9 cellular contexts compared by ENCODE assay signal in genomic region chr12:70241845-70242244, GRCh38. TPM values are rescaled to one million over a fixed set of nuclear protein-coding genes. Genes with fewer than 3 reads are reported as not detected.
DNase-seq lines count a peak whose midpoint lies in the region; ATAC-seq and TF ChIP-seq lines count a peak whose summit lies in the region.
"Had no signal": no experiment of that assay in that cellular context is flagged by ENCODE, and none has a peak within 500 bp of the region (broad histone marks: within the 10 kb centered on the region; RNA-seq: fewer than 3 reads in every experiment).

No MANE protein-coding gene starts in this region.

- no peaks in the 10 kb centered on the region for H3K9me3 Mint-ChIP-seq in endodermal cell

- peaks cover 50% of the 10 kb centered on the region for H3K79me2 ChIP-seq in PC-3 (ENCODE audit: low read length)
- peaks cover 53% of the 10 kb centered on the region for H3K79me2 ChIP-seq in osteoblast (ENCODE audit: insufficient read depth, low read length)

- CTCF ChIA-PET in PC-3 (lab: Charles Lee), result no interaction called here

- peaks cover 30% of the 10 kb centered on the region for H4K20me1 ChIP-seq in PC-3 (ENCODE audit: low read length)
- peaks cover 15% of the 10 kb centered on the region for H4K20me1 ChIP-seq in osteoblast (ENCODE audit: insufficient read depth, low read length)

- POLR2A ChIA-PET in PC-3 (lab: Charles Lee; ENCODE audit: unreplicated experiment), result no interaction called here

- H3K27ac Mint-ChIP-seq in endodermal cell, result peak overlapping the region; percentile 99

- peaks cover 5% of the 10 kb centered on the region; the same call in 1 of the 2 replicates for H3K36me3 ChIP-seq in PC-3 (ENCODE audit: low read depth, low read length)
- H3K36me3 ChIP-seq in endodermal cell (ENCODE audit: control insufficient read depth, insufficient read depth, low read length), result peaks cover 27% of the 10 kb centered on the region
- peaks cover 19% of the 10 kb centered on the region for H3K36me3 ChIP-seq in osteoblast (ENCODE audit: insufficient read depth, low read length)

- no peaks in the 10 kb centered on the region for H3F3A ChIP-seq in PC-3 (ENCODE audit: low read length, unreplicated experiment)

- H2AFZ ChIP-seq in PC-3 (ENCODE audit: low read length), result no peak overlapping the region
- no peak overlapping the region for H2AFZ ChIP-seq in osteoblast (ENCODE audit: low read length)

- H3K9ac ChIP-seq in PC-3 (ENCODE audit: low read length) (peak overlapping the region; percentile 86), endodermal cell (ENCODE audit: extremely low read depth, low read length, poor library complexity, severe bottlenecking) (peak overlapping the region; percentile 78)

- H3K4me3 ChIP-seq in GM08714 (ENCODE audit: low read length) (peak overlapping the region; percentile 84; the same call in 1 of the 2 replicates), PC-3 (ENCODE audit: low read length) (peak overlapping the region; percentile 82), endodermal cell (ENCODE audit: low read length) (peak overlapping the region; percentile 91), osteoblast (ENCODE audit: insufficient read depth, low read length) (peak overlapping the region; percentile 98)

- H3K9me3 ChIP-seq in PC-3 (ENCODE audit: low read length) (no peaks in the 10 kb centered on the region), endodermal cell (ENCODE audit: control insufficient read depth, low read length) (no peaks in the 10 kb centered on the region), osteoblast (ENCODE audit: low read depth, low read length) (no peaks in the 10 kb centered on the region)

- DNase-seq in PC-3 (no peak), endodermal cell (no peak), osteoblast (ENCODE audit: insufficient read length, low spot score, missing footprints) (no peak), NCI-H1105 treated with DMSO at 0.1 percent for 48 hours (lab: John Stamatoyannopoulos, UW) (no peak), SW480 (ENCODE audit: low spot score) (no peak), NCI-H1092 treated with DMSO at 0.1 percent for 48 hours (lab: John Stamatoyannopoulos, UW) (no peak)
- no peak for DNase-seq in activated CD4-positive, CD25-positive, alpha-beta regulatory T cell (lab: John Stamatoyannopoulos, UW)
- DNase-seq: stimulated activated CD4-positive, alpha-beta T cell treated with anti-CD3 and anti-CD28 coated beads, Interleukin-4, amount 100 ng/mL, for 24 hours had no signal

- peaks cover 33% of the 10 kb centered on the region for H3K4me1 Mint-ChIP-seq in endodermal cell

- H3K27me3 Mint-ChIP-seq in endodermal cell (ENCODE audit: insufficient read depth), result no peaks in the 10 kb centered on the region

- H3K27me3 ChIP-seq in PC-3 (ENCODE audit: low read length), result no peaks in the 10 kb centered on the region
- H3K27me3 ChIP-seq in endodermal cell (ENCODE audit: control insufficient read depth, insufficient read depth, low read length, poor library complexity, severe bottlenecking), result no peaks in the 10 kb centered on the region
- H3K27me3 ChIP-seq in osteoblast (ENCODE audit: insufficient read depth, low read length), result no peaks in the 10 kb centered on the region

- H3K9me2 ChIP-seq in PC-3 (replicated peaks; ENCODE audit: low read length), result no peaks in the 10 kb centered on the region

- peaks cover 35% of the 10 kb centered on the region for H3K36me3 Mint-ChIP-seq in endodermal cell (ENCODE audit: low read depth)

- H3K4me3 Mint-ChIP-seq in endodermal cell, result peak overlapping the region; percentile 95

- WGBS in endodermal cell (ENCODE audit: insufficient coverage in 1 of 2, insufficient read length in 1 of 2), 2 experiments, result 73% methylated on average over 2 of the region's 2 CpGs; no CpG with 5 or more reads in 1 of the 2 experiments

- H3K4me2 ChIP-seq in PC-3 (ENCODE audit: low read length), result peak overlapping the region; percentile 79
- H3K4me2 ChIP-seq in osteoblast (ENCODE audit: insufficient read depth, low read length), result peak overlapping the region; percentile 100

- H3K27ac ChIP-seq in PC-3 (ENCODE audit: low read length), result no peak overlapping the region
- no peak overlapping the region for H3K27ac ChIP-seq in endodermal cell (ENCODE audit: low read depth, low read length)
- H3K27ac ChIP-seq in osteoblast (ENCODE audit: low read depth, low read length), result peak overlapping the region; percentile 98

- TF ChIP-seq CTCF in PC-3 (conservative IDR thresholded peaks at IDR 0.05; ENCODE audit: low read depth, low read length), result no peak
- no peak for TF ChIP-seq CTCF in endodermal cell (conservative IDR thresholded peaks at IDR 0.05)
- no peak for TF ChIP-seq CTCF in osteoblast (IDR thresholded peaks at IDR 0.05; ENCODE audit: extremely low read depth, low read depth, low read length)

- no peak for ATAC-seq in PC-3

- intact Hi-C loops in PC-3 (cut with micrococcal nuclease), result loop anchor here (2.0 to 10.0 kb wide), 4 partner anchors 125 to 341 kb away; partner anchors contain the start of gene KCNMB4

- peaks cover 33% of the 10 kb centered on the region for H3K4me1 ChIP-seq in PC-3 (ENCODE audit: insufficient read depth, low read length)
- peaks cover 7% of the 10 kb centered on the region for H3K4me1 ChIP-seq in endodermal cell (ENCODE audit: control insufficient read depth, insufficient read depth, low read length)
- H3K4me1 ChIP-seq in osteoblast (ENCODE audit: insufficient read depth, low read length), result peaks cover 29% of the 10 kb centered on the region

- BruUV-seq in PC-3 (replicated peaks; lab: Mats Ljungman, UMichigan), result no TSS peak

RNA-seq across cellular contexts. Expression of gene CNOT2, which starts 1.4 kb away (rescaled TPM):
- total RNA-seq in PC-3 (2014; rRNA removed), result 60.4 and 73.7 TPM in 2 replicates
- total RNA-seq in endodermal cell, result 10 to 100 TPM; 96.2 to 96.5 TPM
- 74.5 TPM for polyA plus RNA-seq in endodermal cell (2013, experiment 1 of 2)
- 72.7 TPM for polyA plus RNA-seq in endodermal cell (2013, experiment 2 of 2)
- total RNA-seq in osteoblast, result 144 and 153 TPM in 2 replicates
